ENCODE assay signal across 24 cellular contexts in genomic region chr15:97688886-97689285, GRCh38.
A peak's percentile ranks its signal among the peaks of the same experiment; 100 is the strongest.
DNase-seq lines count a peak whose midpoint lies in the region; ATAC-seq and TF ChIP-seq lines count a peak whose summit lies in the region.
"Had no signal": no experiment of that assay in that cellular context is flagged by ENCODE, and none has a peak within 500 bp of the region (broad histone marks: within the 10 kb centered on the region; RNA-seq: fewer than 3 reads in every experiment).

No MANE protein-coding gene starts in this region.

- no peaks in the 10 kb centered on the region for H3K9me3 Mint-ChIP-seq in neural crest cell

- ATAC-seq in left colon (peak; percentile 44), GM21825 (IDR thresholded peaks at IDR 0.05; ENCODE audit: unreplicated experiment) (no peak), left lobe of liver (no peak)
- ATAC-seq: GM12878 had no signal

- peak overlapping the region; percentile 35 for H3K27ac Mint-ChIP-seq in neural crest cell (ENCODE audit: unreplicated experiment)
- H3K27ac Mint-ChIP-seq: CD4-positive, alpha-beta memory T cell; CD4-positive, CD25-positive, alpha-beta regulatory T cell; CD8-positive, alpha-beta memory T cell had no signal

- H3K27me3 Mint-ChIP-seq in neural crest cell (ENCODE audit: low read depth) = no peaks in the 10 kb centered on the region
- H3K27me3 Mint-ChIP-seq: CD4-positive, CD25-positive, alpha-beta regulatory T cell; CD8-positive, alpha-beta memory T cell had no signal

- no peaks in the 10 kb centered on the region for H3K4me1 Mint-ChIP-seq in neural crest cell
- H3K4me1 Mint-ChIP-seq: CD4-positive, CD25-positive, alpha-beta regulatory T cell; CD8-positive, alpha-beta memory T cell had no signal

- TF ChIP-seq CTCF in neural crest cell (conservative IDR thresholded peaks at IDR 0.05) = no peak

- intact Hi-C loops in left colon (cut with DNase I, micrococcal nuclease) = no loop called here
- intact Hi-C loops in posterior cingulate gyrus (cut with DNase I) = no loop called here

- H3K36me3 Mint-ChIP-seq in neural crest cell (ENCODE audit: low read depth) = no peaks in the 10 kb centered on the region
- H3K36me3 Mint-ChIP-seq: CD14-positive monocyte; CD4-positive, alpha-beta memory T cell; CD4-positive, CD25-positive, alpha-beta regulatory T cell; CD8-positive, alpha-beta memory T cell had no signal

- DNase-seq in OCI-M1 (lab: John Stamatoyannopoulos, UW) (peak; percentile 7), left colon (no peak), neural crest cell (ENCODE audit: low read depth, low spot score) (no peak), left lobe of liver (ENCODE audit: low spot score) (no peak), GM19240 (ENCODE audit: insufficient read length, low spot score) (no peak), posterior cingulate gyrus (no peak)
- DNase-seq: 8988T; ACHN; BE2C; C1 segment of cervical spinal cord; CD4-positive, alpha-beta memory T cell; CD4-positive, CD25-positive, alpha-beta regulatory T cell; CD8-positive, alpha-beta memory T cell; COR-L47; DMS 273 treated with DMSO at 0.1 percent for 48 hours; DMS153; DMS53; DMS79; DND-41; EL; GDM1 had no signal

- no peak overlapping the region for H3K4me3 Mint-ChIP-seq in neural crest cell
- H3K4me3 Mint-ChIP-seq: CD14-positive monocyte; CD4-positive, alpha-beta memory T cell; CD8-positive, alpha-beta memory T cell had no signal
